ENCODE assay signal across 10 cellular contexts in the genomic region with DNA sequence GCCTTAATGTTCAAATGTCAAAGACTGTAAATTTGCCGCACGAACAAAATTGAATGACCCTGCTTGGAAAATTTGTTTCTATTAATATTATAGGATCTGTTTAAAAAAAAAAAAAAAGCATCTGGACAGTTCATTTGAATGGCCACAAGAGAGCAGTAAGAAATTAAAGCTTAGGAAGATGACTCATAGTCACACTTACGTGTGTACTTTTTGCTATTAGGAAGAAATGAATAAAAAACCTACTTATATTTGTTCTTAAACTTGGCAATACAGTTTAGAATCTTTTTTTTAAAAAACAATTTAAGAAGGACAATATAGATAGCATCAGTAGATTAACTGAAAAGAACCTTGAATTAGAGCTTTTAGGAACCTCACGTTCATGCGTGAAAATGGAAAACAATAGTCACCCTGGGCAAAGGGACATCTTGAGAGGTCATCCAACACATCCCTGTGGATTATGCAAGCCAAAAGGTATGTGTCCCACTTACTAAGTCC.
DNase-seq lines count a peak whose midpoint lies in the region; TF ChIP-seq lines count a peak whose summit lies in the region.
"Had no signal": no experiment of that assay in that cellular context is flagged by ENCODE, and none has a peak within 500 bp of the region (broad histone marks: within the 10 kb centered on the region; RNA-seq: fewer than 3 reads in every experiment).

No MANE protein-coding gene starts in this region.

- H3K4me3 ChIP-seq in retinal pigment epithelial cell (ENCODE audit: low read length): no peak overlapping the region

- TF ChIP-seq CTCF in retinal pigment epithelial cell (conservative IDR thresholded peaks at IDR 0.05; ENCODE audit: low read depth, low read length): peak; percentile 58

- peak; percentile 5 for DNase-seq in NCI-H146 treated with DMSO at 0.1 percent for 48 hours (lab: John Stamatoyannopoulos, UW; ENCODE audit: unreplicated experiment)
- DNase-seq in NCI-H146 (lab: John Stamatoyannopoulos, UW): no peak
- DNase-seq in RKO (ENCODE audit: low spot score): peak; percentile 89
- peak; percentile 63 for DNase-seq in fibroblast of gingiva (ENCODE audit: low read depth)
- DNase-seq in retinal pigment epithelial cell (ENCODE audit: low read depth): peak; percentile 43
- DNase-seq in NCI-H2196 treated with DMSO at 0.1 percent for 48 hours (lab: John Stamatoyannopoulos, UW; ENCODE audit: unreplicated experiment): no peak
- DNase-seq in SHP77 treated with DMSO at 0.1 percent for 48 hours (lab: John Stamatoyannopoulos, UW): no peak
- no peak for DNase-seq in cerebellum (ENCODE audit: low spot score)
- DNase-seq: activated B cell treated with CpG ODN at 0.5 μM for 24 hours; CD4-positive, CD25-positive, alpha-beta regulatory T cell had no signal

Comparison
In these comparisons a context has a peak if more than half of its experiments do, and no peak if none do; other contexts are left out.
1. DNase-seq: peak in NCI-H146 treated with DMSO at 0.1 percent for 48 hours (single experiment), RKO (single experiment), fibroblast of gingiva (single experiment) and retinal pigment epithelial cell (single experiment); none in NCI-H146 (single experiment), NCI-H2196 treated with DMSO at 0.1 percent for 48 hours (single experiment), SHP77 treated with DMSO at 0.1 percent for 48 hours (single experiment) and cerebellum (single experiment).